ENCODE assay signal across 1 cellular context in genomic region chr10:105952153-105952552, GRCh38.
TF ChIP-seq lines count a peak whose summit lies in the region.

No MANE protein-coding gene starts in this region.

TF ChIP-seq in GM12878, 131 proteins besides CTCF, POLR2A, EP300 and RAD21 (continues in another document):
- peak; percentile 82 for TF ChIP-seq SPI1 (IDR thresholded peaks at IDR 0.05; ENCODE audit: borderline replicate concordance, insufficient read depth, low read depth, low read length)
- 0 out of 2 replicates have a peak, but pooled peaks have one; percentile 14 for TF ChIP-seq ZNF687 (IDR thresholded peaks at IDR 0.05)
- peak; percentile 28; the same call in 1 of the 2 replicates for TF ChIP-seq CREB1 (IDR thresholded peaks at IDR 0.05; ENCODE audit: low read depth)
- TF ChIP-seq IRF3 (IDR thresholded peaks at IDR 0.05) = no peak
- no peak for TF ChIP-seq IRF5 (IDR thresholded peaks at IDR 0.05; ENCODE audit: borderline replicate concordance)
- TF ChIP-seq HDGF (IDR thresholded peaks at IDR 0.05) = no peak
- no peak for TF ChIP-seq ATF2 (IDR thresholded peaks at IDR 0.05; ENCODE audit: low read length)
- no peak for TF ChIP-seq SREBF2 (IDR thresholded peaks at IDR 0.05; ENCODE audit: low read length)
- TF ChIP-seq NKRF (conservative IDR thresholded peaks at IDR 0.05) = no peak
- TF ChIP-seq MXI1 (IDR thresholded peaks at IDR 0.05; ENCODE audit: low read depth, low read length) = no peak
- TF ChIP-seq NR2F1 (conservative IDR thresholded peaks at IDR 0.05) = no peak
- no peak for TF ChIP-seq SMAD1 (IDR thresholded peaks at IDR 0.05; ENCODE audit: low read depth, partially characterized antibody)
- no peak for TF ChIP-seq E4F1 (IDR thresholded peaks at IDR 0.05; ENCODE audit: borderline replicate concordance, partially characterized antibody)
- TF ChIP-seq SUZ12 (IDR thresholded peaks at IDR 0.05; ENCODE audit: unreplicated experiment) = no peak
- no peak for TF ChIP-seq PAX8 (IDR thresholded peaks at IDR 0.05)
- no peak for TF ChIP-seq KAT2A (conservative IDR thresholded peaks at IDR 0.05; ENCODE audit: control insufficient read depth, low read depth, low read length)
- TF ChIP-seq ZNF24 (IDR thresholded peaks at IDR 0.05) = no peak
- no peak for TF ChIP-seq MEF2A (IDR thresholded peaks at IDR 0.05; ENCODE audit: insufficient read depth, low read depth, low read length)
- TF ChIP-seq STAT3 (IDR thresholded peaks at IDR 0.05; ENCODE audit: low read depth, low read length) = no peak
- TF ChIP-seq SMARCA5 (IDR thresholded peaks at IDR 0.05) = no peak
- no peak for TF ChIP-seq POLR2AphosphoS5 (IDR thresholded peaks at IDR 0.05; ENCODE audit: low read length)
- no peak for TF ChIP-seq USF1 (IDR thresholded peaks at IDR 0.05; ENCODE audit: borderline replicate concordance, extremely low read length, insufficient read depth, low read depth, low read length)
- peak; percentile 68; the same call in 1 of the 2 replicates for TF ChIP-seq PAX5 (IDR thresholded peaks at IDR 0.05; ENCODE audit: borderline replicate concordance, low read depth, low read length)
- TF ChIP-seq ZBTB33 (IDR thresholded peaks at IDR 0.05) = no peak
- no peak for TF ChIP-seq CEBPZ (IDR thresholded peaks at IDR 0.05; ENCODE audit: low read depth, low read length)
- TF ChIP-seq RAD51 (IDR thresholded peaks at IDR 0.05) = no peak
- TF ChIP-seq SMC3 (IDR thresholded peaks at IDR 0.05; ENCODE audit: borderline replicate concordance, low read length) = no peak
- no peak; the same call in 1 of the 2 replicates for TF ChIP-seq ZBTB40 (IDR thresholded peaks at IDR 0.05; ENCODE audit: borderline replicate concordance)
- TF ChIP-seq SRF (IDR thresholded peaks at IDR 0.05; ENCODE audit: low read depth in 2 of 2, low read length in 2 of 2) = no peak
- TF ChIP-seq BHLHE40 (IDR thresholded peaks at IDR 0.05; ENCODE audit: borderline replicate concordance in 1 of 2, low read depth in 2 of 2, low read length in 1 of 2) = peak; percentile 90 to 93
- TF ChIP-seq MAX (IDR thresholded peaks at IDR 0.05; ENCODE audit: low read depth, low read length) = no peak
